Comparison of ENCODE assay signal across 8 cellular contexts in genomic region chr19:31347828-31348314, GRCh38. TPM values are rescaled to one million over a fixed set of nuclear protein-coding genes. Genes with fewer than 3 reads are reported as not detected.
DNase-seq lines count a peak whose midpoint lies in the region; ATAC-seq and TF ChIP-seq lines count a peak whose summit lies in the region.

No MANE protein-coding gene starts in this region.

- peaks cover 11% of the 10 kb centered on the region for H3K4me1 Mint-ChIP-seq in stimulated activated naive CD8-positive, alpha-beta T cell treated with anti-CD3 and anti-CD28 coated beads, Interleukin-15, Interleukin-2, amounts not matched to agents 100 ng/mL and 50 ng/mL, for 24 hours (ENCODE audit: low read depth)
- H3K4me1 Mint-ChIP-seq in naive B cell = peaks cover 12 to 18% (median 14%) of the 10 kb centered on the region in 3 donors

- no peak for DNase-seq in stimulated activated naive CD8-positive, alpha-beta T cell treated with anti-CD3 and anti-CD28 coated beads, Interleukin-15, Interleukin-2, amounts not matched to agents 100 U/mL and 50 U/mL, for 24 hours
- DNase-seq in coronary artery (ENCODE audit: low spot score) (peak; percentile 72), naive B cell (no peak), sciatic nerve (ENCODE audit: low spot score) (no peak), left lobe of liver (ENCODE audit: low spot score) (no peak), epidermal melanocyte (ENCODE audit: insufficient read length, low spot score) (no peak)

- peak overlapping the region; percentile 47 for H3K4me3 Mint-ChIP-seq in stimulated activated naive CD8-positive, alpha-beta T cell treated with anti-CD3 and anti-CD28 coated beads, Interleukin-15, Interleukin-2, amounts not matched to agents 100 ng/mL and 50 ng/mL, for 24 hours
- peak overlapping the region; percentile 78 to 95 (median 82) for H3K4me3 Mint-ChIP-seq in naive B cell

- H3K27ac ChIP-seq in coronary artery = peak overlapping the region in 1 of 2 donors; percentile 43

- peak overlapping the region; percentile 84 for H3K4me3 ChIP-seq in coronary artery

- H3K27ac Mint-ChIP-seq in stimulated activated naive CD8-positive, alpha-beta T cell treated with anti-CD3 and anti-CD28 coated beads, Interleukin-15, Interleukin-2, amounts not matched to agents 100 ng/mL and 50 ng/mL, for 24 hours = no peak overlapping the region
- H3K27ac Mint-ChIP-seq in naive B cell = peak overlapping the region in 1 of 6 donors; percentile 49

- intact Hi-C loops in sciatic nerve (cut with DNase I) = no loop called here

- ATAC-seq in stimulated activated naive CD8-positive, alpha-beta T cell treated with anti-CD3 and anti-CD28 coated beads, Interleukin-15, Interleukin-2, amounts not matched to agents 100 U/mL and 50 U/mL, for 24 hours = no peak
- ATAC-seq in naive B cell (ENCODE audit: low read depth in 2 of 2) (no peak), GM18867 (IDR thresholded peaks at IDR 0.05; ENCODE audit: unreplicated experiment) (no peak), sciatic nerve (no peak), left lobe of liver (no peak)

- H3K36me3 Mint-ChIP-seq in stimulated activated naive CD8-positive, alpha-beta T cell treated with anti-CD3 and anti-CD28 coated beads, Interleukin-15, Interleukin-2, amounts not matched to agents 100 ng/mL and 50 ng/mL, for 24 hours (ENCODE audit: low read depth) = no peaks in the 10 kb centered on the region
- peaks cover 0 to 17% of the 10 kb centered on the region in 2 donors for H3K36me3 Mint-ChIP-seq in naive B cell

- no peaks in the 10 kb centered on the region for H3K9me3 Mint-ChIP-seq in stimulated activated naive CD8-positive, alpha-beta T cell treated with anti-CD3 and anti-CD28 coated beads, Interleukin-15, Interleukin-2, amounts not matched to agents 100 ng/mL and 50 ng/mL, for 24 hours
- peaks cover 0 to 3% (median 0%) of the 10 kb centered on the region in 7 donors for H3K9me3 Mint-ChIP-seq in naive B cell

- peaks cover 66% of the 10 kb centered on the region for H3K27me3 Mint-ChIP-seq in stimulated activated naive CD8-positive, alpha-beta T cell treated with anti-CD3 and anti-CD28 coated beads, Interleukin-15, Interleukin-2, amounts not matched to agents 100 ng/mL and 50 ng/mL, for 24 hours
- H3K27me3 Mint-ChIP-seq in naive B cell = peaks cover 53 to 69% (median 62%) of the 10 kb centered on the region in 3 donors

- no peak for TF ChIP-seq CTCF in coronary artery (IDR thresholded peaks at IDR 0.05)

RNA-seq across cellular contexts. Expression of gene TSHZ3, which starts 1.4 kb away (rescaled TPM):
- polyA plus RNA-seq in naive B cell (ENCODE audit: low read depth in 6 of 6) = not detected
- total RNA-seq in sciatic nerve (32.8 TPM), left lobe of liver (1.1 TPM)

Comparison
In these comparisons a context has a peak if more than half of its experiments do, and no peak if none do; other contexts are left out.
1. RNA of gene TSHZ3, which starts 1.4 kb away (total RNA-seq): 32.8 TPM in sciatic nerve (single experiment); 1.1 TPM in left lobe of liver (single experiment); every median in the first group is over 10 times any median in the second.